In genomic region chr13:98026457-98026857, GRCh38 we compare ENCODE assay signal across 1 cellular context.
TF ChIP-seq lines count a peak whose summit lies in the region.

No MANE protein-coding gene starts in this region.

TF ChIP-seq in HepG2, 621 proteins besides CTCF, POLR2A, EP300 and RAD21 (continued from another document):
- TF ChIP-seq ZNF275 (CRISPR knock-in tag; IDR thresholded peaks at IDR 0.05; ENCODE audit: borderline replicate concordance) (no peak), IRX3 (CRISPR knock-in tag; IDR thresholded peaks at IDR 0.05; ENCODE audit: borderline replicate concordance, low read depth) (no peak), TP53 (CRISPR knock-in tag; conservative IDR thresholded peaks at IDR 0.05) (no peak), TERF1 (CRISPR knock-in tag; IDR thresholded peaks at IDR 0.05) (no peak), ZNF180 (CRISPR knock-in tag; IDR thresholded peaks at IDR 0.05; ENCODE audit: borderline replicate concordance, low read depth) (no peak), NFRKB (IDR thresholded peaks at IDR 0.05) (no peak), ZNF616 (CRISPR knock-in tag; IDR thresholded peaks at IDR 0.05; ENCODE audit: low read depth) (no peak), NCOA1 (CRISPR knock-in tag; IDR thresholded peaks at IDR 0.05) (peak; percentile 79; the same call in 1 of the 2 replicates), RFX3 (CRISPR knock-in tag; IDR thresholded peaks at IDR 0.05) (no peak), ZNF414 (CRISPR knock-in tag; IDR thresholded peaks at IDR 0.05) (peak; percentile 84), HOXA9 (CRISPR knock-in tag; IDR thresholded peaks at IDR 0.05; ENCODE audit: borderline replicate concordance) (no peak), PLRG1 (conservative IDR thresholded peaks at IDR 0.05) (no peak), TRIM24 (CRISPR knock-in tag; IDR thresholded peaks at IDR 0.05) (peak; percentile 61), MAFF (IDR thresholded peaks at IDR 0.05; ENCODE audit: low read depth, low read length) (0 out of 2 replicates have a peak, but pooled peaks have one; percentile 27), IKZF5 (CRISPR knock-in tag; IDR thresholded peaks at IDR 0.05) (peak; percentile 82), TCF12 (IDR thresholded peaks at IDR 0.05) (no peak), TCF12 (CRISPR knock-in tag; IDR thresholded peaks at IDR 0.05) (no peak), BRF2 (CRISPR knock-in tag; IDR thresholded peaks at IDR 0.05) (no peak), ZNF792 (CRISPR knock-in tag; IDR thresholded peaks at IDR 0.05) (peak; percentile 81; the same call in 1 of the 2 replicates), SPEN (CRISPR knock-in tag; IDR thresholded peaks at IDR 0.05; ENCODE audit: low read depth) (peak; percentile 79; the same call in 1 of the 2 replicates), ZNF142 (CRISPR knock-in tag; IDR thresholded peaks at IDR 0.05) (no peak), HNF1A (IDR thresholded peaks at IDR 0.05; ENCODE audit: low read depth) (peak; percentile 71; the same call in 1 of the 2 replicates), HNF1A (CRISPR knock-in tag; IDR thresholded peaks at IDR 0.05; ENCODE audit: borderline replicate concordance) (peak; percentile 81), ZFP37 (CRISPR knock-in tag; IDR thresholded peaks at IDR 0.05; ENCODE audit: borderline replicate concordance) (no peak), JDP2 (CRISPR knock-in tag; IDR thresholded peaks at IDR 0.05; ENCODE audit: borderline replicate concordance) (no peak), KMT2B (CRISPR knock-in tag; IDR thresholded peaks at IDR 0.05) (no peak), ZNF674 (CRISPR knock-in tag; IDR thresholded peaks at IDR 0.05; ENCODE audit: low read depth) (no peak), ZNF33A (CRISPR knock-in tag; IDR thresholded peaks at IDR 0.05; ENCODE audit: borderline replicate concordance) (no peak), ZNF274 (CRISPR knock-in tag; IDR thresholded peaks at IDR 0.05) (no peak), FOXJ3 (CRISPR knock-in tag; IDR thresholded peaks at IDR 0.05; ENCODE audit: borderline replicate concordance) (peak; percentile 71), NR2C2 (CRISPR knock-in tag; IDR thresholded peaks at IDR 0.05; ENCODE audit: borderline replicate concordance) (peak; percentile 79), ZBTB7A (CRISPR knock-in tag; IDR thresholded peaks at IDR 0.05) (no peak), GFI1 (CRISPR knock-in tag; IDR thresholded peaks at IDR 0.05; ENCODE audit: borderline replicate concordance) (peak; percentile 89; the same call in 1 of the 2 replicates)
